In the genomic region with DNA sequence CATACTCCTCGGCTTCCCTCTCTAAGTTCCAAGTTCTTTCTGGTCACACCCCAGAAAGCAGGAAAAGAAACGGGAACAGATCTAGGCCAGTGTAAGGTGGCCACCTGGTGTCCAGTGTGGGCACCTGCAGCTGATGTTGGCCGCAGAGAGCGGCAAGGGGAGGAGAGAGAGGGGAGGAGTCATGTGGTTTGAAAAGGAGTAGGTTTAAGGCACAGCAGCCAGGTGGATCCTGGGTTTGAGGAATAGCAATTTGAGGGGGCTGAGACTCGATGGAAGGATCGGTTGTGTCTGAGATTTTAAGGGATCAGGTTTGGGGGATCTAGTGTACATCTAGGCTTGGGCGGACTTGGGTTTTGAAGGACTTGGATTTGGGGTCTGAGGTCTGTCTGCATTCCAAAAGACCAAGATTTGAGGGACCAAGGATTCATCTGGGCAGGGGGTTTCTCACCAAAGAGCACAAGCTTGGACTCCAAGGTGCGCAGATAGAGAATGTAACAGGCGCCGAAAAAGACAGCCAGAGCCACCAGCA, we compare ENCODE assay signal across 8 cellular contexts. TPM values are rescaled to one million over a fixed set of nuclear protein-coding genes. Genes with fewer than 3 reads are reported as not detected.
DNase-seq lines count a peak whose midpoint lies in the region; ATAC-seq and TF ChIP-seq lines count a peak whose summit lies in the region.

No MANE protein-coding gene starts in this region.

- no peaks in the 10 kb centered on the region for H3F3A ChIP-seq in neural cell (ENCODE audit: insufficient read depth, low read length, poor library complexity, severe bottlenecking)

- no peaks in the 10 kb centered on the region for H3K9me3 ChIP-seq in gastroesophageal sphincter
- no peaks in the 10 kb centered on the region for H3K9me3 ChIP-seq in neural cell (ENCODE audit: low read length)

- TF ChIP-seq POLR2A in gastroesophageal sphincter (IDR thresholded peaks at IDR 0.05): no peak

- H3K9me2 ChIP-seq in neural cell (ENCODE audit: insufficient read depth, low read length): no peaks in the 10 kb centered on the region

- H3K4me3 ChIP-seq in gastroesophageal sphincter (peak overlapping the region; percentile 58 to 96), neural cell (ENCODE audit: low read length) (peak overlapping the region; percentile 98)

- DNase-seq in DMS79 (lab: John Stamatoyannopoulos, UW) (peak; percentile 82), NCI-H82 treated with DMSO at 0.1 percent for 48 hours (lab: John Stamatoyannopoulos, UW; ENCODE audit: unreplicated experiment) (peak; percentile 80)
- peak; percentile 31 for DNase-seq in activated naive CD4-positive, alpha-beta T cell treated with anti-CD3 and anti-CD28 coated beads, Interleukin-2, amount 50 U/mL, for 16 hours

- peak; percentile 79 for TF ChIP-seq RAD21 in neural cell (conservative IDR thresholded peaks at IDR 0.05)

- peak; percentile 34 for ATAC-seq in HG03432 (IDR thresholded peaks at IDR 0.05; ENCODE audit: unreplicated experiment)
- ATAC-seq in gastroesophageal sphincter: peak; percentile 68
- ATAC-seq in GM18858 (IDR thresholded peaks at IDR 0.05; ENCODE audit: unreplicated experiment): no peak
- no peak for ATAC-seq in GM21825 (IDR thresholded peaks at IDR 0.05; ENCODE audit: unreplicated experiment)

- peak overlapping the region; percentile 72 for H3K4me2 ChIP-seq in neural cell (ENCODE audit: low read length)

- peak in 3 of 4 experiments; percentile 70 to 82 (median 78) for TF ChIP-seq CTCF in gastroesophageal sphincter (IDR thresholded peaks at IDR 0.05)
- peak; percentile 82 for TF ChIP-seq CTCF in neural cell (IDR thresholded peaks at IDR 0.05; ENCODE audit: poor library complexity, severe bottlenecking)

- H3K27me3 ChIP-seq in gastroesophageal sphincter (no peaks in the 10 kb centered on the region), neural cell (ENCODE audit: insufficient read depth, low read depth, low read length) (no peaks in the 10 kb centered on the region)

- peak overlapping the region in 3 of 4 donors; percentile 88 to 90 (median 89) for H3K27ac ChIP-seq in gastroesophageal sphincter
- H3K27ac ChIP-seq in neural cell (ENCODE audit: low read length): peak overlapping the region; percentile 77

- H3K4me1 ChIP-seq in gastroesophageal sphincter: peaks cover 0 to 24% (median 13%) of the 10 kb centered on the region in 3 donors

- 4 to 17% methylated on average over 3 to 9 of the region's 10 CpGs for WGBS in gastroesophageal sphincter (ENCODE audit: low coverage in 1 of 2), 2 donors

- peak overlapping the region; percentile 89 for H3K9ac ChIP-seq in neural cell (ENCODE audit: low read length)

- TF ChIP-seq EP300 in gastroesophageal sphincter (IDR thresholded peaks at IDR 0.05) (no peak), neural cell (conservative IDR thresholded peaks at IDR 0.05; ENCODE audit: poor library complexity, severe bottlenecking) (no peak)

- no peaks in the 10 kb centered on the region for H4K20me1 ChIP-seq in neural cell (ENCODE audit: insufficient read depth)

- H3K36me3 ChIP-seq in gastroesophageal sphincter (peaks cover 0 to 31% of the 10 kb centered on the region in 2 donors), neural cell (ENCODE audit: insufficient read depth, low read length) (no peaks in the 10 kb centered on the region)

- no peak overlapping the region for H2AFZ ChIP-seq in neural cell (ENCODE audit: low read depth, low read length)

- H3K79me2 ChIP-seq in neural cell (replicated peaks; ENCODE audit: insufficient read depth, low read length): no peaks in the 10 kb centered on the region

TF ChIP-seq in neural cell, 6 proteins besides CTCF, POLR2A, EP300 and RAD21:
- TF ChIP-seq EZH2 (IDR thresholded peaks at IDR 0.05; ENCODE audit: borderline replicate concordance, insufficient read depth, low read length, poor library complexity, severe bottlenecking) (no peak), SMC3 (conservative IDR thresholded peaks at IDR 0.05; ENCODE audit: poor library complexity) (peak; percentile 78), TAF1 (IDR thresholded peaks at IDR 0.05; ENCODE audit: low read depth) (no peak), MXI1 (conservative IDR thresholded peaks at IDR 0.05; ENCODE audit: poor library complexity, severe bottlenecking) (no peak), POLR2AphosphoS5 (IDR thresholded peaks at IDR 0.05) (peak; percentile 6)
- TF ChIP-seq, protein P1, sequence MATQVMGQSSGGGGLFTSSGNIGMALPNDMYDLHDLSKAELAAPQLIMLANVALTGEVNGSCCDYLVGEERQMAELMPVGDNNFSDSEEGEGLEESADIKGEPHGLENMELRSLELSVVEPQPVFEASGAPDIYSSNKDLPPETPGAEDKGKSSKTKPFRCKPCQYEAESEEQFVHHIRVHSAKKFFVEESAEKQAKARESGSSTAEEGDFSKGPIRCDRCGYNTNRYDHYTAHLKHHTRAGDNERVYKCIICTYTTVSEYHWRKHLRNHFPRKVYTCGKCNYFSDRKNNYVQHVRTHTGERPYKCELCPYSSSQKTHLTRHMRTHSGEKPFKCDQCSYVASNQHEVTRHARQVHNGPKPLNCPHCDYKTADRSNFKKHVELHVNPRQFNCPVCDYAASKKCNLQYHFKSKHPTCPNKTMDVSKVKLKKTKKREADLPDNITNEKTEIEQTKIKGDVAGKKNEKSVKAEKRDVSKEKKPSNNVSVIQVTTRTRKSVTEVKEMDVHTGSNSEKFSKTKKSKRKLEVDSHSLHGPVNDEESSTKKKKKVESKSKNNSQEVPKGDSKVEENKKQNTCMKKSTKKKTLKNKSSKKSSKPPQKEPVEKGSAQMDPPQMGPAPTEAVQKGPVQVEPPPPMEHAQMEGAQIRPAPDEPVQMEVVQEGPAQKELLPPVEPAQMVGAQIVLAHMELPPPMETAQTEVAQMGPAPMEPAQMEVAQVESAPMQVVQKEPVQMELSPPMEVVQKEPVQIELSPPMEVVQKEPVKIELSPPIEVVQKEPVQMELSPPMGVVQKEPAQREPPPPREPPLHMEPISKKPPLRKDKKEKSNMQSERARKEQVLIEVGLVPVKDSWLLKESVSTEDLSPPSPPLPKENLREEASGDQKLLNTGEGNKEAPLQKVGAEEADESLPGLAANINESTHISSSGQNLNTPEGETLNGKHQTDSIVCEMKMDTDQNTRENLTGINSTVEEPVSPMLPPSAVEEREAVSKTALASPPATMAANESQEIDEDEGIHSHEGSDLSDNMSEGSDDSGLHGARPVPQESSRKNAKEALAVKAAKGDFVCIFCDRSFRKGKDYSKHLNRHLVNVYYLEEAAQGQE (IDR thresholded peaks at IDR 0.05; ENCODE audit: borderline replicate concordance): no peak

RNA-seq across cellular contexts. Expression of a gene that starts 1.2 kb away (rescaled TPM):
- 100 to 1,000 TPM; 150 to 215 (median 201) TPM for total RNA-seq in gastroesophageal sphincter
- 279 and 290 TPM in 2 replicates for polyA plus RNA-seq in neural cell
- polyA minus RNA-seq in neural cell: 81.8 and 91.5 TPM in 2 replicates

RNA-seq across cellular contexts. Expression of a gene that starts 29.7 kb away (rescaled TPM):
- not detected for total RNA-seq in gastroesophageal sphincter
- polyA plus RNA-seq in neural cell: 0.31 and 0.52 TPM in 2 replicates
- not detected in 2 replicates for polyA minus RNA-seq in neural cell

RNA-seq across cellular contexts. Expression of a gene that starts 36.1 kb away (rescaled TPM):
- 1 to 10 TPM in 2 of 4 donors, under 1 TPM in 1, not detected in 1; 0.81 to 2.6 (median 1.1) TPM for total RNA-seq in gastroesophageal sphincter
- 36.2 and 53.6 TPM in 2 replicates for polyA plus RNA-seq in neural cell
- polyA minus RNA-seq in neural cell: 152 and 155 TPM in 2 replicates

Comparison
In these comparisons a context has a peak if more than half of its experiments do, and no peak if none do; other contexts are left out.
1. DNase-seq: peak in every context shown above with its lines; median percentile 82 in DMS79; 80 in NCI-H82 treated with DMSO at 0.1 percent for 48 hours; 31 in activated naive CD4-positive, alpha-beta T cell treated with anti-CD3 and anti-CD28 coated beads, Interleukin-2, amount 50 U/mL, for 16 hours.
2. ATAC-seq: peak in HG03432 (single experiment) and gastroesophageal sphincter (single experiment); none in GM18858 (single experiment) and GM21825 (single experiment).